In genomic region chr7:50206521-50207250, GRCh38 we compare ENCODE assay signal across 10 cellular contexts.
A peak's percentile ranks its signal among the peaks of the same experiment; 100 is the strongest.
DNase-seq lines count a peak whose midpoint lies in the region; ATAC-seq, FAIRE-seq and TF ChIP-seq lines count a peak whose summit lies in the region.
"Had no signal": no experiment of that assay in that cellular context is flagged by ENCODE, and none has a peak within 500 bp of the region (broad histone marks: within the 10 kb centered on the region; RNA-seq: fewer than 3 reads in every experiment).

No MANE protein-coding gene starts in this region.

- H3K27me3 ChIP-seq in CD4-positive, alpha-beta T cell (ENCODE audit: control insufficient read depth, insufficient read depth, low read length): no peaks in the 10 kb centered on the region

- intact Hi-C loops in CD4-positive, alpha-beta T cell (cut with DNase I, micrococcal nuclease): loop anchor here (1.0 to 2.0 kb wide), 3 partner anchors 58 to 98 kb away; partner anchors contain the start of gene IKZF1 (in 1 of the 2)

- H3K9me3 ChIP-seq in CD4-positive, alpha-beta T cell (ENCODE audit: control insufficient read depth, low read length): no peaks in the 10 kb centered on the region

- POLR2A ChIA-PET in CD4-positive, alpha-beta T cell (lab: Charles Lee): interaction anchor here (0.7 to 7.1 kb wide), 27 partner anchors 9 to 261 kb away, joined by 3 to 271 read pairs (median 11); partner anchors contain the start of genes IKZF1 and ZPBP

- no peaks in the 10 kb centered on the region for H3K9me3 Mint-ChIP-seq in CD4-positive, alpha-beta T cell
- H3K9me3 Mint-ChIP-seq in activated naive CD4-positive, alpha-beta T cell treated with anti-CD3 and anti-CD28 coated beads, Interleukin-2, amount 50 U/mL, for 72 hours: no peaks in the 10 kb centered on the region

- peaks cover 77% of the 10 kb centered on the region for H3K4me1 Mint-ChIP-seq in CD4-positive, alpha-beta T cell (ENCODE audit: low read depth)

- TF ChIP-seq CTCF in CD4-positive, alpha-beta T cell (IDR thresholded peaks at IDR 0.05): no peak

- H3K36me3 Mint-ChIP-seq in CD4-positive, alpha-beta T cell (ENCODE audit: low read depth): no peaks in the 10 kb centered on the region
- H3K36me3 Mint-ChIP-seq in activated naive CD4-positive, alpha-beta T cell treated with anti-CD3 and anti-CD28 coated beads, Interleukin-2, amount 50 U/mL, for 72 hours: peaks cover 0 to 5% of the 10 kb centered on the region in 2 donors

- ATAC-seq in CD4-positive, alpha-beta T cell (ENCODE audit: poor library complexity): peak; percentile 70
- peak; percentile 74 to 75 for ATAC-seq in activated naive CD4-positive, alpha-beta T cell treated with anti-CD3 and anti-CD28 coated beads, Interleukin-2, amount 50 U/mL, for 72 hours
- ATAC-seq in HG03095 (IDR thresholded peaks at IDR 0.05; ENCODE audit: unreplicated experiment): no peak

- DNase-seq in CD4-positive, alpha-beta T cell: peak; percentile 44 to 84 (median 75)
- peak; percentile 51 for DNase-seq in T-helper 9 cell
- peak; percentile 69 to 87 for DNase-seq in activated naive CD4-positive, alpha-beta T cell treated with anti-CD3 and anti-CD28 coated beads, Interleukin-2, amount 50 U/mL, for 72 hours (ENCODE audit: low spot score in 2 of 2)
- peak; percentile 41 to 55 for DNase-seq in stimulated activated CD4-positive, alpha-beta T cell treated with anti-CD3 and anti-CD28 coated beads, Interleukin-1b, Interleukin-23, amount 100 ng/mL, for 1 hour (ENCODE audit: low read depth in 2 of 2)
- no peak for DNase-seq in GM12891 (ENCODE audit: insufficient read length, low spot score)
- no peak for DNase-seq in midbrain (lab: John Stamatoyannopoulos, UW)
- DNase-seq in HUDEP-2 (lab: John Stamatoyannopoulos, UW; ENCODE audit: unreplicated experiment in 76 of 76): no peak
- DNase-seq: WERI-Rb-1 had no signal

- peak overlapping the region; percentile 66 for H3K27ac ChIP-seq in CD4-positive, alpha-beta T cell (ENCODE audit: low read depth, low read length)
- H3K27ac ChIP-seq: C4-2B, WERI-Rb-1 had no signal

- H3K27me3 Mint-ChIP-seq in CD4-positive, alpha-beta T cell: no peaks in the 10 kb centered on the region

- no peak for FAIRE-seq in GM12891 (lab: Jason Lieb, UNC)

- no peak for TF ChIP-seq POLR2A in GM12891 (IDR thresholded peaks at IDR 0.05; ENCODE audit: low read depth, low read length)

- H3K4me3 Mint-ChIP-seq in CD4-positive, alpha-beta T cell: peak overlapping the region; percentile 72

- CTCF ChIA-PET in CD4-positive, alpha-beta T cell (lab: Charles Lee): interaction anchor here (1.0 to 4.7 kb wide), 22 partner anchors 23 to 211 kb away, joined by 3 to 87 read pairs (median 11); partner anchors contain the start of gene IKZF1

- H3K27ac Mint-ChIP-seq in CD4-positive, alpha-beta T cell: peak overlapping the region; percentile 92
- peak overlapping the region; percentile 77 to 91 for H3K27ac Mint-ChIP-seq in activated naive CD4-positive, alpha-beta T cell treated with anti-CD3 and anti-CD28 coated beads, Interleukin-2, amount 50 U/mL, for 72 hours

TF ChIP-seq in GM12891, 5 proteins besides CTCF, POLR2A, EP300 and RAD21:
- TF ChIP-seq POLR2AphosphoS5 (IDR thresholded peaks at IDR 0.05; ENCODE audit: low read depth, low read length) (no peak), PAX5 (IDR thresholded peaks at IDR 0.05; ENCODE audit: insufficient read depth, low read length, severe bottlenecking) (no peak), TAF1 (IDR thresholded peaks at IDR 0.05; ENCODE audit: low read depth, low read length) (no peak), SPI1 (IDR thresholded peaks at IDR 0.05; ENCODE audit: low read depth, low read length) (no peak)
TF ChIP-seq in GM12891: peak in this region for 0.

Comparison
In these comparisons a context has a peak if more than half of its experiments do, and no peak if none do; other contexts are left out.
1. DNase-seq: peak in CD4-positive, alpha-beta T cell (10 of 10), T-helper 9 cell (single experiment), activated naive CD4-positive, alpha-beta T cell treated with anti-CD3 and anti-CD28 coated beads, Interleukin-2, amount 50 U/mL, for 72 hours (2 of 2) and stimulated activated CD4-positive, alpha-beta T cell treated with anti-CD3 and anti-CD28 coated beads, Interleukin-1b, Interleukin-23, amount 100 ng/mL, for 1 hour (2 of 2); none in GM12891 (single experiment), midbrain (single experiment) and HUDEP-2 (0 of 76).